9 cellular contexts compared by ENCODE assay signal in genomic region chr14:24108336-24108874, GRCh38. TPM values are rescaled to one million over a fixed set of nuclear protein-coding genes. Genes with fewer than 3 reads are reported as not detected.
DNase-seq lines count a peak whose midpoint lies in the region; ATAC-seq and TF ChIP-seq lines count a peak whose summit lies in the region.
"Had no signal": no experiment of that assay in that cellular context is flagged by ENCODE, and none has a peak within 500 bp of the region (broad histone marks: within the 10 kb centered on the region; RNA-seq: fewer than 3 reads in every experiment).

No MANE protein-coding gene starts in this region.

- no peaks in the 10 kb centered on the region for H3K36me3 ChIP-seq in colonic mucosa
- H3K36me3 ChIP-seq in stomach: peaks cover 0 to 14% (median 7%) of the 10 kb centered on the region in 4 donors
- no peaks in the 10 kb centered on the region for H3K36me3 ChIP-seq in WERI-Rb-1

- peak overlapping the region; percentile 98 for H3K27ac Mint-ChIP-seq in activated CD8-positive, alpha-beta memory T cell treated with anti-CD3 and anti-CD28 coated beads, Interleukin-2, amount 10 ng/mL, durations not matched to agents 7 days and 5 days

- TF ChIP-seq CTCF in colonic mucosa (IDR thresholded peaks at IDR 0.05) (no peak), stomach (IDR thresholded peaks at IDR 0.05) (no peak), WERI-Rb-1 (IDR thresholded peaks at IDR 0.05; ENCODE audit: low read depth, low read length) (no peak)

- H3K4me1 Mint-ChIP-seq in activated CD8-positive, alpha-beta memory T cell treated with anti-CD3 and anti-CD28 coated beads, Interleukin-2, amount 10 ng/mL, durations not matched to agents 7 days and 5 days: peaks cover 36% of the 10 kb centered on the region

- H3K4me1 ChIP-seq in colonic mucosa (no peaks in the 10 kb centered on the region), stomach (peaks cover 8 to 21% (median 16%) of the 10 kb centered on the region in 4 donors)

- no peak for ATAC-seq in activated CD8-positive, alpha-beta memory T cell treated with anti-CD3 and anti-CD28 coated beads, Interleukin-2, amount 10 ng/mL, durations not matched to agents 7 days and 5 days
- ATAC-seq in HG03354 (IDR thresholded peaks at IDR 0.05; ENCODE audit: poor library complexity, severe bottlenecking, unreplicated experiment): peak; percentile 39

- no peaks in the 10 kb centered on the region for H3K9me3 Mint-ChIP-seq in activated CD8-positive, alpha-beta memory T cell treated with anti-CD3 and anti-CD28 coated beads, Interleukin-2, amount 10 ng/mL, durations not matched to agents 7 days and 5 days (ENCODE audit: low read depth)

- intact Hi-C loops in colonic mucosa (cut with DNase I): loop anchor here (5.0 kb wide), 1 partner anchor 96 kb away; no protein-coding TSS in a partner anchor
- intact Hi-C loops in stomach (cut with DNase I; ENCODE audit: low total_unique reads): loop anchor here (10.0 kb wide), 1 partner anchor 54 kb away; the partner anchor contains the start of gene CARMIL3

- no peak for TF ChIP-seq EP300 in stomach (IDR thresholded peaks at IDR 0.05)

- WGBS in stomach, 5 donors: 33 to 45% (median 41%) methylated on average over 5 of the region's 5 CpGs

- H3K27me3 ChIP-seq in colonic mucosa: no peaks in the 10 kb centered on the region
- no peaks in the 10 kb centered on the region for H3K27me3 ChIP-seq in stomach
- H3K27me3 ChIP-seq in WERI-Rb-1 (ENCODE audit: insufficient read depth, low read depth, severe bottlenecking): no peaks in the 10 kb centered on the region

- H3K27me3 Mint-ChIP-seq in activated CD8-positive, alpha-beta memory T cell treated with anti-CD3 and anti-CD28 coated beads, Interleukin-2, amount 10 ng/mL, durations not matched to agents 7 days and 5 days: no peaks in the 10 kb centered on the region

- H3K27ac ChIP-seq in colonic mucosa (peak overlapping the region; percentile 13), stomach (peak overlapping the region in 4 of 5 donors; percentile 13 to 68 (median 48)), WERI-Rb-1 (no peak overlapping the region)

- peak overlapping the region; percentile 17 for H3K4me3 Mint-ChIP-seq in activated CD8-positive, alpha-beta memory T cell treated with anti-CD3 and anti-CD28 coated beads, Interleukin-2, amount 10 ng/mL, durations not matched to agents 7 days and 5 days

- H3K9ac ChIP-seq in colonic mucosa (ENCODE audit: low read depth in 2 of 2, low read length in 2 of 2): peak overlapping the region in 1 of 2 donors; percentile 75

- CTCF ChIA-PET in activated CD8-positive, alpha-beta memory T cell treated with anti-CD3 and anti-CD28 coated beads, Interleukin-2, amount 10 ng/mL, durations not matched to agents 7 days and 5 days (lab: Charles Lee): interaction anchor here (0.7 to 10.7 kb wide), 35 partner anchors 13 to 519 kb away, joined by 3 to 225 read pairs (median 4); partner anchors contain the start of genes CARMIL3, DHRS4L2, EMC9 and IRF9

- no peak for DNase-seq in activated CD8-positive, alpha-beta memory T cell treated with anti-CD3 and anti-CD28 coated beads, Interleukin-2, amount 10 ng/mL, durations not matched to agents 7 days and 5 days
- DNase-seq in activated CD8-positive, alpha-beta memory T cell treated with anti-CD3 and anti-CD28 coated beads for 24 hours: no peak
- DNase-seq in colonic mucosa (no peak), stomach (no peak), CD1c-positive myeloid dendritic cell (ENCODE audit: extremely low spot score) (no peak), WERI-Rb-1 (no peak), NCI-H510A (lab: John Stamatoyannopoulos, UW) (no peak)

- H3K36me3 Mint-ChIP-seq in activated CD8-positive, alpha-beta memory T cell treated with anti-CD3 and anti-CD28 coated beads, Interleukin-2, amount 10 ng/mL, durations not matched to agents 7 days and 5 days: peaks cover 18% of the 10 kb centered on the region

- H3K9me3 ChIP-seq in colonic mucosa (no peaks in the 10 kb centered on the region), stomach (no peaks in the 10 kb centered on the region), WERI-Rb-1 (ENCODE audit: severe bottlenecking) (peaks cover 2% of the 10 kb centered on the region)

- H3K4me3 ChIP-seq in colonic mucosa (no peak overlapping the region), stomach (no peak overlapping the region), WERI-Rb-1 (ENCODE audit: low read depth, low read length) (no peak overlapping the region)

- TF ChIP-seq POLR2A in stomach (IDR thresholded peaks at IDR 0.05): no peak

RNA-seq across cellular contexts. Expression of gene DCAF11, which starts 6.2 kb away (rescaled TPM):
- total RNA-seq in activated CD8-positive, alpha-beta memory T cell treated with anti-CD3 and anti-CD28 coated beads, Interleukin-2, amount 10 ng/mL, durations not matched to agents 7 days and 5 days: 10 to 100 TPM; 86.3 to 94.4 TPM
- total RNA-seq in colonic mucosa (100 to 1,000 TPM in 1 of 2 donors, 10 to 100 TPM in 1; 89.2 to 106 TPM), stomach (100 to 1,000 TPM in 2 of 5 donors, 10 to 100 TPM in 3; 50.4 to 396 (median 84.5) TPM)
- 10 to 100 TPM; 27.7 to 68.3 (median 38.9) TPM for polyA plus RNA-seq in stomach

RNA-seq across cellular contexts. Expression of gene NRL, which starts 6.3 kb away (rescaled TPM):
- total RNA-seq in activated CD8-positive, alpha-beta memory T cell treated with anti-CD3 and anti-CD28 coated beads, Interleukin-2, amount 10 ng/mL, durations not matched to agents 7 days and 5 days: 1 to 10 TPM; 2.6 to 3.2 TPM
- 1 to 10 TPM in 1 of 2 donors, under 1 TPM in 1; 0.88 to 2.7 TPM for total RNA-seq in colonic mucosa
- 10 to 100 TPM in 2 of 5 donors, 1 to 10 TPM in 1, under 1 TPM in 1, not detected in 1; 0.92 to 69.2 (median 13.0) TPM for total RNA-seq in stomach
- 1 to 10 TPM; 1.2 to 1.3 (median 1.2) TPM for polyA plus RNA-seq in stomach

RNA-seq across cellular contexts. Expression of gene PCK2, which starts 14.3 kb away (rescaled TPM):
- 10 to 100 TPM; 61.7 to 87.0 TPM for total RNA-seq in activated CD8-positive, alpha-beta memory T cell treated with anti-CD3 and anti-CD28 coated beads, Interleukin-2, amount 10 ng/mL, durations not matched to agents 7 days and 5 days
- total RNA-seq in colonic mucosa (100 to 1,000 TPM; 133 to 173 TPM), stomach (100 to 1,000 TPM in 1 of 5 donors, 10 to 100 TPM in 1, 1 to 10 TPM in 3; 2.3 to 168 (median 8.4) TPM)
- polyA plus RNA-seq in stomach: 10 to 100 TPM; 12.3 to 24.0 (median 17.0) TPM

RNA-seq across cellular contexts. Expression of gene FITM1, which starts 22.1 kb away (rescaled TPM):
- total RNA-seq in activated CD8-positive, alpha-beta memory T cell treated with anti-CD3 and anti-CD28 coated beads, Interleukin-2, amount 10 ng/mL, durations not matched to agents 7 days and 5 days: under 1 TPM; 0.77 to 0.91 TPM
- total RNA-seq in colonic mucosa: 1 to 10 TPM in 1 of 2 donors, under 1 TPM in 1; 0.85 to 1.5 TPM
- 10 to 100 TPM in 1 of 5 donors, under 1 TPM in 1, not detected in 3; 0.87 to 80.5 TPM for total RNA-seq in stomach
- polyA plus RNA-seq in stomach: 1 to 10 TPM; 1.9 to 2.6 (median 2.2) TPM
- polyA plus RNA-seq: AG04450 had no signal

RNA-seq across cellular contexts. Expression of gene PSME1, which starts 27.6 kb away (rescaled TPM):
- total RNA-seq in activated CD8-positive, alpha-beta memory T cell treated with anti-CD3 and anti-CD28 coated beads, Interleukin-2, amount 10 ng/mL, durations not matched to agents 7 days and 5 days: 100 to 1,000 TPM; 420 to 454 TPM
- total RNA-seq in colonic mucosa (100 to 1,000 TPM; 199 to 235 TPM), stomach (100 to 1,000 TPM in 1 of 5 donors, 10 to 100 TPM in 4; 38.5 to 129 (median 91.1) TPM)
- polyA plus RNA-seq in stomach: 100 to 1,000 TPM; 217 to 322 (median 310) TPM
